Comparison of ENCODE assay signal across 8 cellular contexts in genomic region chr4:57426779-57427395, GRCh38.
DNase-seq lines count a peak whose midpoint lies in the region; ATAC-seq, FAIRE-seq and TF ChIP-seq lines count a peak whose summit lies in the region.

No MANE protein-coding gene starts in this region.

- no TSS peak for BruUV-seq in K562 (replicated peaks; lab: Mats Ljungman, UMichigan)

- POLR2A ChIA-PET in K562 (lab: Yijun Ruan, JAX): no interaction called here

- H3K27me3 ChIP-seq in NT2/D1 (ENCODE audit: insufficient read depth, insufficient read length): no peaks in the 10 kb centered on the region
- no peaks in the 10 kb centered on the region for H3K27me3 ChIP-seq in K562 (ENCODE audit: control insufficient read depth in 2 of 2, insufficient read depth in 2 of 2, low read length in 2 of 2)

- TF ChIP-seq CTCF in K562 (IDR thresholded peaks at IDR 0.05 in 2 of 3, conservative IDR thresholded peaks at IDR 0.05 in 1 of 3; ENCODE audit: insufficient read depth in 2 of 3, low read depth in 1 of 3, low read length in 3 of 3): peak; percentile 61 to 73 (median 65)

- no peaks in the 10 kb centered on the region for H3K79me2 ChIP-seq in K562 (ENCODE audit: control insufficient read depth, insufficient read depth, low read length)

- ATAC-seq in GM19438 (IDR thresholded peaks at IDR 0.05; ENCODE audit: low read depth, unreplicated experiment) (peak; percentile 80), K562 (peak; percentile 91)

- no peak overlapping the region for H2AFZ ChIP-seq in K562 (ENCODE audit: low read depth, low read length)

- H3K9me3 ChIP-seq in NT2/D1 (ENCODE audit: insufficient read depth, low read length) (peaks cover 14% of the 10 kb centered on the region; the same call in 1 of the 2 replicates), K562 (replicated peaks; ENCODE audit: control insufficient read depth, insufficient read depth, low read depth, low read length) (no peaks in the 10 kb centered on the region)

- no peaks in the 10 kb centered on the region for H3K36me3 ChIP-seq in NT2/D1 (ENCODE audit: insufficient read depth, insufficient read length, low read length)
- no peaks in the 10 kb centered on the region for H3K36me3 ChIP-seq in K562 (ENCODE audit: control insufficient read depth, insufficient read depth, low read length)

- CTCF ChIA-PET in K562 (lab: Yijun Ruan, JAX; ENCODE audit: low intra/inter-chr PET ratio): no interaction called here

- no peak overlapping the region for H3K27ac ChIP-seq in K562 (ENCODE audit: extremely low read depth, low read depth, low read length)

- H4K20me1 ChIP-seq in K562 (replicated peaks; ENCODE audit: control insufficient read depth, insufficient read depth, low read length): no peaks in the 10 kb centered on the region

- peak; percentile 83 for FAIRE-seq in K562 (lab: Jason Lieb, UNC)

- no peak for TF ChIP-seq EP300 in K562 (IDR thresholded peaks at IDR 0.05; ENCODE audit: low read length)

- no peak overlapping the region for H3K9ac ChIP-seq in NT2/D1 (ENCODE audit: insufficient read length, low read depth)
- no peak overlapping the region for H3K9ac ChIP-seq in K562 (ENCODE audit: insufficient read depth in 1 of 2, low read depth in 2 of 2, low read length in 2 of 2)

- TF ChIP-seq RAD21 in K562 (CRISPR knock-in tag; conservative IDR thresholded peaks at IDR 0.05 in 1 of 2, IDR thresholded peaks at IDR 0.05 in 1 of 2): peak; percentile 32 to 65; a peak in 3 of 4 replicates

- H3K4me3 ChIP-seq in NT2/D1 (ENCODE audit: insufficient read length, low read depth) (no peak overlapping the region), K562 (no peak overlapping the region)

- DNase-seq in Daoy (ENCODE audit: low read depth) (peak; percentile 38), HK-2 (ENCODE audit: unreplicated experiment) (peak; percentile 72), NT2/D1 (ENCODE audit: low read depth, low spot score) (peak; percentile 62), K562 (ENCODE audit: extremely low read depth in 1 of 4, low spot score in 3 of 4) (peak; percentile 60 to 73 (median 68)), iPS-NIHi11 (ENCODE audit: low spot score) (peak; percentile 85), OCI-M2 (lab: John Stamatoyannopoulos, UW; ENCODE audit: unreplicated experiment) (no peak)
- peak; percentile 22 to 59 for DNase-seq in stimulated activated CD4-positive, alpha-beta T cell treated with anti-CD3 and anti-CD28 coated beads, Interleukin-2, amount 100 ng/mL, for 24 hours

- no peak for TF ChIP-seq POLR2A in K562 (conservative IDR thresholded peaks at IDR 0.05)

- no peak overlapping the region for H3K4me2 ChIP-seq in K562 (ENCODE audit: insufficient read depth, low read length)

- in situ Hi-C loops in K562 (cut with MboI): no loop called here

- no peaks in the 10 kb centered on the region for H3K9me1 ChIP-seq in K562 (ENCODE audit: control insufficient read depth, insufficient read depth, low read length)

- no peaks in the 10 kb centered on the region for H3K4me1 ChIP-seq in NT2/D1 (ENCODE audit: insufficient read depth, insufficient read length)
- no peaks in the 10 kb centered on the region for H3K4me1 ChIP-seq in K562 (replicated peaks in 1 of 2; ENCODE audit: control insufficient read depth in 2 of 2, insufficient read depth in 2 of 2, low read length in 2 of 2)

- intact Hi-C loops in K562 (cut with micrococcal nuclease): no loop called here

- under 1% methylated on average over 9 of the region's 11 CpGs for WGBS in K562 (ENCODE audit: insufficient coverage, low coverage, missing lambda C conversion rate)

TF ChIP-seq in K562, 482 proteins besides CTCF, POLR2A, EP300 and RAD21 (continues in another document):
- no peak for TF ChIP-seq C11orf30 (IDR thresholded peaks at IDR 0.05; ENCODE audit: low read depth)
- no peak for TF ChIP-seq KAT2B (IDR thresholded peaks at IDR 0.05; ENCODE audit: low read depth, low read length)
- TF ChIP-seq, protein P1, sequence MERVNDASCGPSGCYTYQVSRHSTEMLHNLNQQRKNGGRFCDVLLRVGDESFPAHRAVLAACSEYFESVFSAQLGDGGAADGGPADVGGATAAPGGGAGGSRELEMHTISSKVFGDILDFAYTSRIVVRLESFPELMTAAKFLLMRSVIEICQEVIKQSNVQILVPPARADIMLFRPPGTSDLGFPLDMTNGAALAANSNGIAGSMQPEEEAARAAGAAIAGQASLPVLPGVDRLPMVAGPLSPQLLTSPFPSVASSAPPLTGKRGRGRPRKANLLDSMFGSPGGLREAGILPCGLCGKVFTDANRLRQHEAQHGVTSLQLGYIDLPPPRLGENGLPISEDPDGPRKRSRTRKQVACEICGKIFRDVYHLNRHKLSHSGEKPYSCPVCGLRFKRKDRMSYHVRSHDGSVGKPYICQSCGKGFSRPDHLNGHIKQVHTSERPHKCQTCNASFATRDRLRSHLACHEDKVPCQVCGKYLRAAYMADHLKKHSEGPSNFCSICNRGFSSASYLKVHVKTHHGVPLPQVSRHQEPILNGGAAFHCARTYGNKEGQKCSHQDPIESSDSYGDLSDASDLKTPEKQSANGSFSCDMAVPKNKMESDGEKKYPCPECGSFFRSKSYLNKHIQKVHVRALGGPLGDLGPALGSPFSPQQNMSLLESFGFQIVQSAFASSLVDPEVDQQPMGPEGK (CRISPR knock-in tag; IDR thresholded peaks at IDR 0.05; ENCODE audit: borderline replicate concordance): no peak
- TF ChIP-seq ZNF316 (IDR thresholded peaks at IDR 0.05): no peak
- TF ChIP-seq CXXC5 (CRISPR knock-in tag; IDR thresholded peaks at IDR 0.05): no peak
- no peak for TF ChIP-seq NCOA2 (IDR thresholded peaks at IDR 0.05; ENCODE audit: partially characterized antibody in 2 of 2)
- no peak for TF ChIP-seq ZNF239 (CRISPR knock-in tag; IDR thresholded peaks at IDR 0.05)
- TF ChIP-seq E4F1 (CRISPR knock-in tag; IDR thresholded peaks at IDR 0.05; ENCODE audit: borderline replicate concordance): no peak
- TF ChIP-seq CTBP1 (IDR thresholded peaks at IDR 0.05; ENCODE audit: borderline replicate concordance): no peak
- TF ChIP-seq, protein P2, sequence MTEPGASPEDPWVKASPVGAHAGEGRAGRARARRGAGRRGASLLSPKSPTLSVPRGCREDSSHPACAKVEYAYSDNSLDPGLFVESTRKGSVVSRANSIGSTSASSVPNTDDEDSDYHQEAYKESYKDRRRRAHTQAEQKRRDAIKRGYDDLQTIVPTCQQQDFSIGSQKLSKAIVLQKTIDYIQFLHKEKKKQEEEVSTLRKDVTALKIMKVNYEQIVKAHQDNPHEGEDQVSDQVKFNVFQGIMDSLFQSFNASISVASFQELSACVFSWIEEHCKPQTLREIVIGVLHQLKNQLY (CRISPR knock-in tag; conservative IDR thresholded peaks at IDR 0.05): no peak
- peak; percentile 19; the same call in 1 of the 2 replicates for TF ChIP-seq STAG1 (CRISPR knock-in tag; IDR thresholded peaks at IDR 0.05; ENCODE audit: borderline replicate concordance)
- no peak for TF ChIP-seq ZNF140 (CRISPR knock-in tag; IDR thresholded peaks at IDR 0.05)
- no peak for TF ChIP-seq BDP1 (IDR thresholded peaks at IDR 0.05; ENCODE audit: insufficient read depth, insufficient read length)
- TF ChIP-seq SMC3 (conservative IDR thresholded peaks at IDR 0.05; ENCODE audit: insufficient read depth, low read depth, low read length): peak; percentile 69
- no peak for TF ChIP-seq ETV5 (CRISPR knock-in tag; IDR thresholded peaks at IDR 0.05; ENCODE audit: low read depth)
- TF ChIP-seq HMBOX1 (IDR thresholded peaks at IDR 0.05): no peak
- TF ChIP-seq, protein P3, sequence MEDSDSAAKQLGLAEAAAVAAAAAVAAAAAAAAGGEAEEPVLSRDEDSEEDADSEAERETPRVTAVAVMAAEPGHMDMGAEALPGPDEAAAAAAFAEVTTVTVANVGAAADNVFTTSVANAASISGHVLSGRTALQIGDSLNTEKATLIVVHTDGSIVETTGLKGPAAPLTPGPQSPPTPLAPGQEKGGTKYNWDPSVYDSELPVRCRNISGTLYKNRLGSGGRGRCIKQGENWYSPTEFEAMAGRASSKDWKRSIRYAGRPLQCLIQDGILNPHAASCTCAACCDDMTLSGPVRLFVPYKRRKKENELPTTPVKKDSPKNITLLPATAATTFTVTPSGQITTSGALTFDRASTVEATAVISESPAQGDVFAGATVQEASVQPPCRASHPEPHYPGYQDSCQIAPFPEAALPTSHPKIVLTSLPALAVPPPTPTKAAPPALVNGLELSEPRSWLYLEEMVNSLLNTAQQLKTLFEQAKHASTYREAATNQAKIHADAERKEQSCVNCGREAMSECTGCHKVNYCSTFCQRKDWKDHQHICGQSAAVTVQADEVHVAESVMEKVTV (CRISPR knock-in tag; IDR thresholded peaks at IDR 0.05): peak; percentile 31; the same call in 1 of the 2 replicates
- no peak for TF ChIP-seq NEUROD1 (IDR thresholded peaks at IDR 0.05; ENCODE audit: borderline replicate concordance, low read depth, low read length, partially characterized antibody)
- TF ChIP-seq SRF (CRISPR knock-in tag; IDR thresholded peaks at IDR 0.05): peak in 1 of 2 experiments; percentile 68; a peak in 1 of 4 replicates
- no peak for TF ChIP-seq TRIM24 (IDR thresholded peaks at IDR 0.05)
